In genomic region chr11:94544582-94544831, GRCh38 we compare ENCODE assay signal across 8 cellular contexts. TPM values are rescaled to one million over a fixed set of nuclear protein-coding genes. Genes with fewer than 3 reads are reported as not detected.
DNase-seq lines count a peak whose midpoint lies in the region; ATAC-seq, FAIRE-seq and TF ChIP-seq lines count a peak whose summit lies in the region.

No MANE protein-coding gene starts in this region.

- CTCF ChIA-PET in Calu3 (lab: Charles Lee) = interaction anchor here (1.0 kb wide), 1 partner anchor 23 kb away, joined by 3 read pairs; no protein-coding TSS in a partner anchor

- H3K27me3 Mint-ChIP-seq in Calu3 (ENCODE audit: unreplicated experiment) = no peaks in the 10 kb centered on the region
- no peaks in the 10 kb centered on the region for H3K27me3 Mint-ChIP-seq in activated T-helper 17 cell treated with anti-CD3 and anti-CD28 coated beads, Interleukin-2, amount 50 U/mL, for 72 hours

- ATAC-seq in HG02678 (IDR thresholded peaks at IDR 0.05; ENCODE audit: unreplicated experiment) = peak; percentile 3
- ATAC-seq in activated T-helper 17 cell treated with anti-CD3 and anti-CD28 coated beads, Interleukin-2, amount 50 U/mL, for 72 hours (replicated peaks) = peak; percentile 50

- peak overlapping the region; percentile 76 for H3K4me2 ChIP-seq in keratinocyte (ENCODE audit: control insufficient read depth, extremely low read depth, insufficient read depth, low read depth, low read length)

- FAIRE-seq in keratinocyte (lab: Jason Lieb, UNC) = no peak

- no peaks in the 10 kb centered on the region for H3K9me3 Mint-ChIP-seq in Calu3 (ENCODE audit: low read depth, unreplicated experiment)
- no peaks in the 10 kb centered on the region for H3K9me3 Mint-ChIP-seq in activated T-helper 17 cell treated with anti-CD3 and anti-CD28 coated beads, Interleukin-2, amount 50 U/mL, for 72 hours

- peak overlapping the region; percentile 82 for H3K4me3 Mint-ChIP-seq in Calu3 (ENCODE audit: low read depth, unreplicated experiment)
- H3K4me3 Mint-ChIP-seq in activated T-helper 17 cell treated with anti-CD3 and anti-CD28 coated beads, Interleukin-2, amount 50 U/mL, for 72 hours = peak overlapping the region; percentile 75

- peaks cover 80% of the 10 kb centered on the region for H3K36me3 Mint-ChIP-seq in Calu3 (ENCODE audit: insufficient read depth, unreplicated experiment)
- H3K36me3 Mint-ChIP-seq in activated T-helper 17 cell treated with anti-CD3 and anti-CD28 coated beads, Interleukin-2, amount 50 U/mL, for 72 hours (ENCODE audit: low read depth) = peaks cover 6% of the 10 kb centered on the region

- H4K20me1 ChIP-seq in keratinocyte (ENCODE audit: control insufficient read depth, extremely low read depth, insufficient read depth, low read length) = no peaks in the 10 kb centered on the region

- H3K27me3 ChIP-seq in keratinocyte (ENCODE audit: control insufficient read depth, extremely low read depth, insufficient read depth, low read length) = peaks cover 19% of the 10 kb centered on the region
- H3K27me3 ChIP-seq in subcutaneous abdominal adipose tissue (ENCODE audit: control insufficient read depth in 5 of 5, insufficient read depth in 4 of 5, low read length in 5 of 5) = no peaks in the 10 kb centered on the region

- intact Hi-C loops in Calu3 (cut with micrococcal nuclease; ENCODE audit: unreplicated experiment) = no loop called here

- H2AFZ ChIP-seq in keratinocyte (ENCODE audit: control insufficient read depth, low read length) = peak overlapping the region; percentile 52

- H3K9me3 ChIP-seq in keratinocyte (ENCODE audit: control insufficient read depth, low read depth, low read length) (no peaks in the 10 kb centered on the region), subcutaneous abdominal adipose tissue (ENCODE audit: control insufficient read depth in 5 of 5, low read length in 5 of 5) (no peaks in the 10 kb centered on the region)

- DNase-seq in Calu3 (no peak), keratinocyte (ENCODE audit: low read depth, low spot score) (no peak), inferior parietal cortex (ENCODE audit: extremely low spot score) (no peak), germinal center (ENCODE audit: low spot score) (no peak)
- no peak for DNase-seq in effector CD4-positive, alpha-beta T cell

- H3K4me3 ChIP-seq in keratinocyte (ENCODE audit: control insufficient read depth in 2 of 3, extremely low read depth in 1 of 3, insufficient read depth in 2 of 3, low read depth in 1 of 3, low read length in 3 of 3) (peak overlapping the region; percentile 1 to 41 (median 29)), subcutaneous abdominal adipose tissue (ENCODE audit: low read depth in 1 of 5, low read length in 5 of 5) (peak overlapping the region in 4 of 5 donors; percentile 72 to 85 (median 80))

- BruUV-seq in Calu3 (replicated peaks; lab: Mats Ljungman, UMichigan) = no TSS peak

- dilution Hi-C loops in keratinocyte (cut with MboI; ENCODE audit: extremely low pct_ligation_motif_present, low sequenced_read_pairs) = no loop called here

- peaks cover 16% of the 10 kb centered on the region for H3K4me1 ChIP-seq in keratinocyte (ENCODE audit: control insufficient read depth, extremely low read depth, insufficient read depth, low read length)
- peaks cover 0 to 48% (median 46%) of the 10 kb centered on the region in 5 donors for H3K4me1 ChIP-seq in subcutaneous abdominal adipose tissue (ENCODE audit: control insufficient read depth in 5 of 5, insufficient read depth in 5 of 5, low read length in 5 of 5)

- TF ChIP-seq CTCF in Calu3 (IDR thresholded peaks at IDR 0.05; ENCODE audit: unreplicated experiment) (no peak), keratinocyte (optimal IDR thresholded peaks at IDR 0.05 in 1 of 3, IDR thresholded peaks at IDR 0.05 in 1 of 3, conservative IDR thresholded peaks at IDR 0.05 in 1 of 3; ENCODE audit: extremely low read depth in 1 of 3, insufficient read depth in 2 of 3, low read length in 3 of 3) (no peak)

- H3K27ac Mint-ChIP-seq in Calu3 (ENCODE audit: unreplicated experiment) = no peak overlapping the region
- H3K27ac Mint-ChIP-seq in activated T-helper 17 cell treated with anti-CD3 and anti-CD28 coated beads, Interleukin-2, amount 50 U/mL, for 72 hours = no peak overlapping the region

- H3K36me3 ChIP-seq in keratinocyte (ENCODE audit: control insufficient read depth in 2 of 2, extremely low read depth in 1 of 2, insufficient read depth in 2 of 2, low read length in 2 of 2) = no peaks in the 10 kb centered on the region
- peaks cover 0 to 4% (median 0%) of the 10 kb centered on the region in 5 donors for H3K36me3 ChIP-seq in subcutaneous abdominal adipose tissue (ENCODE audit: control insufficient read depth in 5 of 5, insufficient read depth in 5 of 5, low read length in 5 of 5)

- H3K79me2 ChIP-seq in keratinocyte (ENCODE audit: control insufficient read depth, insufficient read depth, low read length) = no peaks in the 10 kb centered on the region

- H3K27ac ChIP-seq in keratinocyte (ENCODE audit: control insufficient read depth, insufficient read depth, low read length) (no peak overlapping the region), subcutaneous abdominal adipose tissue (ENCODE audit: low read depth, low read length) (peak overlapping the region; percentile 93)

- peaks cover 2% of the 10 kb centered on the region for H3K9me1 ChIP-seq in keratinocyte (ENCODE audit: control insufficient read depth, extremely low read depth, insufficient read depth, low read length)

- peak overlapping the region; percentile 52 for H3K9ac ChIP-seq in keratinocyte (ENCODE audit: control insufficient read depth, extremely low read depth, insufficient read depth, low read length)
- H3K9ac ChIP-seq in subcutaneous abdominal adipose tissue (ENCODE audit: low read length in 5 of 5) = peak overlapping the region in 4 of 5 donors; percentile 59 to 90 (median 78)

- peaks cover 27% of the 10 kb centered on the region for H3K4me1 Mint-ChIP-seq in Calu3 (ENCODE audit: low read depth, unreplicated experiment)
- peaks cover 19% of the 10 kb centered on the region for H3K4me1 Mint-ChIP-seq in activated T-helper 17 cell treated with anti-CD3 and anti-CD28 coated beads, Interleukin-2, amount 50 U/mL, for 72 hours

RNA-seq across cellular contexts. Expression of gene FUT4, which starts 0.8 kb away (rescaled TPM):
- 28.6 and 32.9 TPM in 2 replicates for total RNA-seq in Calu3 (2022)
- total RNA-seq in activated T-helper 17 cell treated with anti-CD3 and anti-CD28 coated beads, Interleukin-2, amount 50 U/mL, for 72 hours = 1 to 10 TPM; 3.9 to 5.4 TPM
- polyA plus RNA-seq in keratinocyte = 0.33 to 0.77 TPM (median 0.39 TPM) in 3 replicates
- not detected for polyA plus RNA-seq in keratinocyte (2011; ENCODE audit: low read depth)
- polyA plus RNA-seq in keratinocyte (2011; cell fraction: cytosol; rRNA removed) = 0.26 and 0.30 TPM in 2 replicates
- 0.61 and 0.67 TPM in 2 replicates for polyA plus RNA-seq in keratinocyte (2011; cell fraction: nucleus; rRNA removed)
- 0.08 and 0.62 TPM in 2 replicates for polyA plus RNA-seq in keratinocyte (2012; ENCODE audit: low replicate concordance)
- polyA minus RNA-seq in keratinocyte = 0.30 to 0.49 TPM (median 0.48 TPM) in 3 replicates
- 0.38 TPM for polyA minus RNA-seq in keratinocyte (2011; cell fraction: cytosol; rRNA and poly(A)+ RNA removed)
- 0.63 and 1.1 TPM in 2 replicates for polyA minus RNA-seq in keratinocyte (2011; cell fraction: nucleus; rRNA and poly(A)+ RNA removed)

RNA-seq across cellular contexts. Expression of gene PIWIL4, which starts 22.7 kb away (rescaled TPM):
- 7.7 and 9.9 TPM in 2 replicates for total RNA-seq in Calu3 (2022)
- total RNA-seq in activated T-helper 17 cell treated with anti-CD3 and anti-CD28 coated beads, Interleukin-2, amount 50 U/mL, for 72 hours = 1 to 10 TPM in 1 of 2 donors, under 1 TPM in 1; 0.48 to 1.1 TPM
- polyA plus RNA-seq in keratinocyte = 0.14 to 0.37 TPM (median 0.16 TPM) in 3 replicates
- polyA plus RNA-seq in keratinocyte (2011; ENCODE audit: low read depth) = not detected
- 0.15 and 0.16 TPM in 2 replicates for polyA plus RNA-seq in keratinocyte (2011; cell fraction: cytosol; rRNA removed)
- polyA plus RNA-seq in keratinocyte (2011; cell fraction: nucleus; rRNA removed) = 0.29 and 0.67 TPM in 2 replicates
- polyA plus RNA-seq in keratinocyte (2012; ENCODE audit: low replicate concordance) = 0.07 and 0.15 TPM in 2 replicates
- 0.61 TPM in 1 of 3 replicates, not detected in the others for polyA minus RNA-seq in keratinocyte
- 0.58 TPM for polyA minus RNA-seq in keratinocyte (2011; cell fraction: cytosol; rRNA and poly(A)+ RNA removed)
- polyA minus RNA-seq in keratinocyte (2011; cell fraction: nucleus; rRNA and poly(A)+ RNA removed) = 0.32 and 0.39 TPM in 2 replicates

RNA-seq across cellular contexts. Expression of gene C11orf97, which starts 32.2 kb away (rescaled TPM):
- total RNA-seq in Calu3 (2022) = not detected in 2 replicates
- total RNA-seq in activated T-helper 17 cell treated with anti-CD3 and anti-CD28 coated beads, Interleukin-2, amount 50 U/mL, for 72 hours = not detected
- not detected in 3 replicates for polyA plus RNA-seq in keratinocyte
- polyA plus RNA-seq in keratinocyte (2011; ENCODE audit: low read depth) = not detected
- polyA plus RNA-seq in keratinocyte (2011; cell fraction: cytosol; rRNA removed) = not detected in 2 replicates
- polyA plus RNA-seq in keratinocyte (2011; cell fraction: nucleus; rRNA removed) = not detected in 2 replicates
- polyA plus RNA-seq in keratinocyte (2012; ENCODE audit: low replicate concordance) = not detected in 2 replicates
- polyA minus RNA-seq in keratinocyte = not detected in 3 replicates
- not detected for polyA minus RNA-seq in keratinocyte (2011; cell fraction: cytosol; rRNA and poly(A)+ RNA removed)
- polyA minus RNA-seq in keratinocyte (2011; cell fraction: nucleus; rRNA and poly(A)+ RNA removed) = not detected in 2 replicates

RNA-seq across cellular contexts. Expression of gene ANKRD49, which starts 50.7 kb away (rescaled TPM):
- 10.1 and 10.3 TPM in 2 replicates for total RNA-seq in Calu3 (2022)
- total RNA-seq in activated T-helper 17 cell treated with anti-CD3 and anti-CD28 coated beads, Interleukin-2, amount 50 U/mL, for 72 hours = 10 to 100 TPM; 15.3 to 26.7 TPM
- 7.9 to 17.1 TPM (median 15.0 TPM) in 3 replicates for polyA plus RNA-seq in keratinocyte
- 57.7 TPM for polyA plus RNA-seq in keratinocyte (2011; ENCODE audit: low read depth)
- polyA plus RNA-seq in keratinocyte (2011; cell fraction: cytosol; rRNA removed) = 4.7 and 10.5 TPM in 2 replicates
- 18.3 and 25.2 TPM in 2 replicates for polyA plus RNA-seq in keratinocyte (2011; cell fraction: nucleus; rRNA removed)
- polyA plus RNA-seq in keratinocyte (2012; ENCODE audit: low replicate concordance) = 7.6 and 15.6 TPM in 2 replicates
- polyA minus RNA-seq in keratinocyte = 1.2 to 7.2 TPM (median 4.1 TPM) in 3 replicates
- polyA minus RNA-seq in keratinocyte (2011; cell fraction: cytosol; rRNA and poly(A)+ RNA removed) = 5.2 TPM
- polyA minus RNA-seq in keratinocyte (2011; cell fraction: nucleus; rRNA and poly(A)+ RNA removed) = 3.3 and 4.7 TPM in 2 replicates

RNA-seq across cellular contexts. Expression of gene MRE11, which starts 50.9 kb away (rescaled TPM):
- total RNA-seq in Calu3 (2022) = 25.6 and 27.2 TPM in 2 replicates
- 10 to 100 TPM; 51.1 to 51.9 TPM for total RNA-seq in activated T-helper 17 cell treated with anti-CD3 and anti-CD28 coated beads, Interleukin-2, amount 50 U/mL, for 72 hours
- polyA plus RNA-seq in keratinocyte = 6.9 to 12.4 TPM (median 7.0 TPM) in 3 replicates
- polyA plus RNA-seq in keratinocyte (2011; ENCODE audit: low read depth) = 7.5 TPM
- 4.3 and 9.6 TPM in 2 replicates for polyA plus RNA-seq in keratinocyte (2011; cell fraction: cytosol; rRNA removed)
- polyA plus RNA-seq in keratinocyte (2011; cell fraction: nucleus; rRNA removed) = 11.8 and 14.6 TPM in 2 replicates
- 6.3 and 9.9 TPM in 2 replicates for polyA plus RNA-seq in keratinocyte (2012; ENCODE audit: low replicate concordance)
- polyA minus RNA-seq in keratinocyte = 2.0 to 12.9 TPM (median 4.6 TPM) in 3 replicates
- polyA minus RNA-seq in keratinocyte (2011; cell fraction: cytosol; rRNA and poly(A)+ RNA removed) = 9.0 TPM
- polyA minus RNA-seq in keratinocyte (2011; cell fraction: nucleus; rRNA and poly(A)+ RNA removed) = 8.1 and 18.7 TPM in 2 replicates
